ENCODE assay signal across 16 cellular contexts in genomic region chr14:101400815-101401214, GRCh38.
A peak's percentile ranks its signal among the peaks of the same experiment; 100 is the strongest.
DNase-seq lines count a peak whose midpoint lies in the region; TF ChIP-seq lines count a peak whose summit lies in the region.
"Had no signal": no experiment of that assay in that cellular context is flagged by ENCODE, and none has a peak within 500 bp of the region (broad histone marks: within the 10 kb centered on the region; RNA-seq: fewer than 3 reads in every experiment).

No MANE protein-coding gene starts in this region.

- TF ChIP-seq CTCF in esophagus squamous epithelium (IDR thresholded peaks at IDR 0.05) (no peak), A673 (conservative IDR thresholded peaks at IDR 0.05; ENCODE audit: low read depth, low read length) (no peak)

- peak; percentile 52 for DNase-seq in AG08395 (ENCODE audit: low spot score)
- peak; percentile 55 for DNase-seq in GM03348 (ENCODE audit: low spot score)
- DNase-seq in esophagus squamous epithelium (lab: John Stamatoyannopoulos, UW), result no peak
- peak; percentile 4 for DNase-seq in middle frontal gyrus (ENCODE audit: extremely low spot score, low spot score)
- no peak for DNase-seq in NCI-H2029 treated with DMSO at 0.1 percent for 48 hours (lab: John Stamatoyannopoulos, UW)
- no peak for DNase-seq in A673 (ENCODE audit: low spot score)
- DNase-seq in RKO (ENCODE audit: low spot score), result no peak
- no peak for DNase-seq in erythroblast (lab: John Stamatoyannopoulos, UW)
- DNase-seq: AML-193; DMS79 treated with DMSO at 0.1 percent for 48 hours; natural killer cell; NCI-H2081 treated with DMSO at 0.1 percent for 48 hours; stimulated activated CD4-positive, alpha-beta T cell treated with anti-CD3 and anti-CD28 coated beads, Interleukin-2, amount 100 ng/mL, for 24 hours had no signal

- TF ChIP-seq POLR2A in esophagus squamous epithelium (IDR thresholded peaks at IDR 0.05), result no peak
- no peak for TF ChIP-seq POLR2A in erythroblast (IDR thresholded peaks at IDR 0.05; ENCODE audit: low read length)

- H3K36me3 ChIP-seq in esophagus squamous epithelium, result no peaks in the 10 kb centered on the region
- no peaks in the 10 kb centered on the region for H3K36me3 ChIP-seq in A673 (ENCODE audit: insufficient read depth, low read length, poor library complexity, severe bottlenecking)
- H3K36me3 ChIP-seq: thoracic aorta had no signal

- H3K4me3 ChIP-seq in esophagus squamous epithelium (no peak overlapping the region), A673 (ENCODE audit: low read depth, low read length, poor library complexity, severe bottlenecking) (no peak overlapping the region)
- H3K4me3 ChIP-seq: GM12878, thoracic aorta had no signal

- POLR2A ChIA-PET in A673 (lab: Charles Lee; ENCODE audit: low non-redundant PET), result no interaction called here

- H3K9me3 ChIP-seq in esophagus squamous epithelium (no peaks in the 10 kb centered on the region), A673 (ENCODE audit: low read depth, low read length, poor library complexity, severe bottlenecking) (no peaks in the 10 kb centered on the region)
- H3K9me3 ChIP-seq: thoracic aorta had no signal

- H3K27me3 ChIP-seq in esophagus squamous epithelium (peaks cover 0 to 22% (median 0%) of the 10 kb centered on the region in 4 donors), A673 (replicated peaks; ENCODE audit: insufficient read depth, low read depth, low read length, poor library complexity) (peaks cover 17% of the 10 kb centered on the region)

- CTCF ChIA-PET in A673 (lab: Charles Lee), result no interaction called here

- WGBS in esophagus squamous epithelium, 2 donors, result 25 to 36% methylated on average over 6 to 11 of the region's 11 CpGs

- intact Hi-C loops in esophagus squamous epithelium (cut with DNase I) (no loop called here), A673 (cut with micrococcal nuclease; ENCODE audit: unreplicated experiment) (no loop called here)

- BruUV-seq in A673 (replicated peaks; lab: Mats Ljungman, UMichigan), result no TSS peak

- H3K4me1 ChIP-seq in esophagus squamous epithelium (peaks cover 0 to 20% (median 0%) of the 10 kb centered on the region in 3 donors), A673 (ENCODE audit: insufficient read depth, low read length, poor library complexity, severe bottlenecking) (peaks cover 8% of the 10 kb centered on the region)

- H3K27ac ChIP-seq in esophagus squamous epithelium, result peak overlapping the region in 3 of 4 donors; percentile 12 to 58 (median 25)
- no peak overlapping the region for H3K27ac ChIP-seq in A673 (ENCODE audit: low read depth, low read length, poor library complexity, severe bottlenecking)
- H3K27ac ChIP-seq: RWPE1, thoracic aorta had no signal

Comparison
In these comparisons a context has a peak if more than half of its experiments do, and no peak if none do; other contexts are left out.
1. DNase-seq: peak in AG08395 (single experiment), GM03348 (single experiment) and middle frontal gyrus (single experiment); none in esophagus squamous epithelium (single experiment), NCI-H2029 treated with DMSO at 0.1 percent for 48 hours (single experiment), A673 (single experiment), RKO (single experiment) and erythroblast (0 of 2).